In genomic region chr5:116358015-116358523, GRCh38 we compare ENCODE assay signal across 20 cellular contexts.
A peak's percentile ranks its signal among the peaks of the same experiment; 100 is the strongest.
DNase-seq lines count a peak whose midpoint lies in the region; ATAC-seq, FAIRE-seq and TF ChIP-seq lines count a peak whose summit lies in the region.
"Had no signal": no experiment of that assay in that cellular context is flagged by ENCODE, and none has a peak within 500 bp of the region (broad histone marks: within the 10 kb centered on the region; RNA-seq: fewer than 3 reads in every experiment).

No MANE protein-coding gene starts in this region.

- DNase-seq in GM12892 (ENCODE audit: insufficient read length) (no peak), GM12878 (ENCODE audit: low read depth, low spot score) (no peak), RWPE1 (ENCODE audit: low spot score) (no peak)
- DNase-seq: BE2C; CD4-positive, alpha-beta T cell; COR-L47; DMS79; NCI-H1417; NCI-H187; NCI-H446; NCI-H526; SHP77 had no signal

- no peak overlapping the region for H2AFZ ChIP-seq in GM12878 (ENCODE audit: control insufficient read depth, low read depth, low read length)
- H2AFZ ChIP-seq: GM23338 had no signal

- TF ChIP-seq POLR2A in GM12892 (IDR thresholded peaks at IDR 0.05; ENCODE audit: low read depth, low read length) = no peak
- TF ChIP-seq POLR2A in GM12878 (IDR thresholded peaks at IDR 0.05; ENCODE audit: low read depth, low read length) = no peak

- H3K36me3 ChIP-seq in BLaER1 (peaks cover 15% of the 10 kb centered on the region), GM12878 (ENCODE audit: control insufficient read depth in 2 of 2, insufficient read depth in 2 of 2, low read length in 1 of 2) (no peaks in the 10 kb centered on the region), neutrophil (no peaks in the 10 kb centered on the region)
- H3K36me3 ChIP-seq: BE2C, HAP-1 had no signal

- in situ Hi-C loops in GM12878 (cut with MboI) = no loop called here

- H3K4me1 ChIP-seq in BLaER1 = peaks cover 28% of the 10 kb centered on the region
- H3K4me1 ChIP-seq in GM12878 (ENCODE audit: control insufficient read depth, insufficient read depth, low read length) = peaks cover 30% of the 10 kb centered on the region
- peaks cover 52 to 55% of the 10 kb centered on the region in 2 experiments for H3K4me1 ChIP-seq in neutrophil (ENCODE audit: control insufficient read depth in 1 of 2, insufficient read depth in 1 of 2, low read depth in 1 of 2, low read length in 1 of 2)
- H3K4me1 ChIP-seq: A549, HAP-1 had no signal

- no peak for TF ChIP-seq RAD21 in GM12878 (IDR thresholded peaks at IDR 0.05; ENCODE audit: insufficient read depth, low read depth, low read length)

- no peaks in the 10 kb centered on the region for H3K27me3 ChIP-seq in BLaER1
- H3K27me3 ChIP-seq in GM12878 (replicated peaks in 1 of 2; ENCODE audit: control insufficient read depth in 2 of 2, insufficient read depth in 2 of 2, low read length in 1 of 2) = no peaks in the 10 kb centered on the region
- no peaks in the 10 kb centered on the region for H3K27me3 ChIP-seq in neutrophil
- H3K27me3 ChIP-seq: BE2C had no signal

- peak; percentile 21 for FAIRE-seq in GM12892 (lab: Jason Lieb, UNC)
- FAIRE-seq in GM12878 (lab: Jason Lieb, UNC) = no peak
- FAIRE-seq: A549 had no signal

- intact Hi-C loops in GM12878 (cut with micrococcal nuclease; ENCODE audit: unreplicated experiment) = loop anchor here (5.0 to 10.0 kb wide), 2 partner anchors 86 to 223 kb away; no protein-coding TSS in a partner anchor

- no TSS peak for BruUV-seq in GM12878 (replicated peaks; lab: Mats Ljungman, UMichigan)

- RAD21 ChIA-PET in GM12878 (lab: Charles Lee; ENCODE audit: unreplicated experiment) = interaction anchor here (0.7 to 5.9 kb wide), 28 partner anchors 8 to 407 kb away, joined by 3 to 229 read pairs (median 4); no protein-coding TSS in a partner anchor

- TF ChIP-seq CTCF in GM12878 (IDR thresholded peaks at IDR 0.05 in 2 of 3, conservative IDR thresholded peaks at IDR 0.05 in 1 of 3; ENCODE audit: control insufficient read depth in 2 of 3, extremely low read depth in 1 of 3, insufficient read depth in 1 of 3, low read depth in 3 of 3, low read length in 3 of 3) (no peak), neutrophil (IDR thresholded peaks at IDR 0.05) (no peak), RWPE1 (conservative IDR thresholded peaks at IDR 0.05; ENCODE audit: low read depth) (no peak)

- ATAC-seq in GM12878 = peak; percentile 14
- ATAC-seq in HG03469 (IDR thresholded peaks at IDR 0.05; ENCODE audit: unreplicated experiment) = no peak
- ATAC-seq in HG03439 (IDR thresholded peaks at IDR 0.05; ENCODE audit: unreplicated experiment) = no peak
- ATAC-seq: GM23338 had no signal

- H3K4me3 ChIP-seq in BLaER1 (no peak overlapping the region), GM12878 (no peak overlapping the region), neutrophil (ENCODE audit: low read depth in 1 of 2, low read length in 1 of 2) (no peak overlapping the region)
- H3K4me3 ChIP-seq: A549, GM23338, HAP-1, SK-N-MC had no signal

- POLR2A ChIA-PET in GM12878 (lab: Charles Lee) = interaction anchor here (0.7 to 4.4 kb wide), 10 partner anchors 11 to 409 kb away, joined by 3 to 98 read pairs (median 4); no protein-coding TSS in a partner anchor
- POLR2A ChIA-PET in RWPE1 (lab: Yijun Ruan, JAX; ENCODE audit: low non-redundant PET) = no interaction called here

- TF ChIP-seq EP300 in GM12878 (IDR thresholded peaks at IDR 0.05; ENCODE audit: borderline replicate concordance in 1 of 2, control insufficient read depth in 1 of 2, low read depth in 2 of 2, low read length in 2 of 2) = no peak

- peak overlapping the region; percentile 53 for H3K27ac ChIP-seq in BLaER1
- H3K27ac ChIP-seq in GM12878 (ENCODE audit: control insufficient read depth, insufficient read depth) = no peak overlapping the region
- H3K27ac ChIP-seq in neutrophil = peak overlapping the region; percentile 79
- no peak overlapping the region for H3K27ac ChIP-seq in RWPE1
- H3K27ac ChIP-seq: A549, SK-N-MC had no signal

- SMC1A ChIA-PET in GM12878 (lab: Charles Lee; ENCODE audit: uncharacterized antibody, unreplicated experiment) = interaction anchor here (0.9 to 6.1 kb wide), 29 partner anchors 11 to 780 kb away, joined by 3 to 307 read pairs (median 6); no protein-coding TSS in a partner anchor

- H3K79me2 ChIP-seq in GM12878 (ENCODE audit: control insufficient read depth, insufficient read depth, low read length) = no peaks in the 10 kb centered on the region

- H3K9ac ChIP-seq in BLaER1 (no peak overlapping the region), GM12878 (ENCODE audit: control insufficient read depth, insufficient read depth, low read length) (no peak overlapping the region)

- H3K9me3 ChIP-seq in BLaER1 (peaks cover 14% of the 10 kb centered on the region), GM12878 (replicated peaks; ENCODE audit: control insufficient read depth, insufficient read depth, low read length) (peaks cover 3% of the 10 kb centered on the region; the same call in 2 of the 3 replicates), neutrophil (no peaks in the 10 kb centered on the region)
- H3K9me3 ChIP-seq: BE2C, HAP-1 had no signal

- H4K20me1 ChIP-seq in BLaER1 (no peaks in the 10 kb centered on the region), GM12878 (ENCODE audit: control insufficient read depth, insufficient read depth) (no peaks in the 10 kb centered on the region)

- H3K4me2 ChIP-seq in BLaER1 (peak overlapping the region; percentile 69), GM12878 (ENCODE audit: control insufficient read depth, insufficient read depth) (peak overlapping the region; percentile 36; the same call in 1 of the 2 replicates)
- H3K4me2 ChIP-seq: A549, GM23338 had no signal

- CTCF ChIA-PET in GM12878 (lab: Yijun Ruan, JAX) (interaction anchor here (0.7 to 7.6 kb wide), 11 partner anchors 8 to 220 kb away, joined by 3 to 101 read pairs (median 4); no protein-coding TSS in a partner anchor), RWPE1 (lab: Yijun Ruan, JAX) (interaction anchor here (0.6 kb wide), 1 partner anchor 114 kb away, joined by 6 read pairs; no protein-coding TSS in a partner anchor)

TF ChIP-seq in GM12878, 131 proteins besides CTCF, POLR2A, EP300 and RAD21:
- TF ChIP-seq PBX3 (IDR thresholded peaks at IDR 0.05; ENCODE audit: insufficient replicate concordance, low read depth, low read length) (peak; percentile 36), NFIC (IDR thresholded peaks at IDR 0.05; ENCODE audit: low read depth, low read length) (no peak), ATF3 (IDR thresholded peaks at IDR 0.05; ENCODE audit: borderline replicate concordance, extremely low read depth, low read depth, low read length) (no peak), BMI1 (IDR thresholded peaks at IDR 0.05; ENCODE audit: borderline replicate concordance) (no peak), SUZ12 (IDR thresholded peaks at IDR 0.05; ENCODE audit: unreplicated experiment) (no peak), MLLT1 (IDR thresholded peaks at IDR 0.05) (no peak), SRF (IDR thresholded peaks at IDR 0.05; ENCODE audit: low read depth in 2 of 2, low read length in 2 of 2) (no peak)
- TF ChIP-seq, protein P1, sequence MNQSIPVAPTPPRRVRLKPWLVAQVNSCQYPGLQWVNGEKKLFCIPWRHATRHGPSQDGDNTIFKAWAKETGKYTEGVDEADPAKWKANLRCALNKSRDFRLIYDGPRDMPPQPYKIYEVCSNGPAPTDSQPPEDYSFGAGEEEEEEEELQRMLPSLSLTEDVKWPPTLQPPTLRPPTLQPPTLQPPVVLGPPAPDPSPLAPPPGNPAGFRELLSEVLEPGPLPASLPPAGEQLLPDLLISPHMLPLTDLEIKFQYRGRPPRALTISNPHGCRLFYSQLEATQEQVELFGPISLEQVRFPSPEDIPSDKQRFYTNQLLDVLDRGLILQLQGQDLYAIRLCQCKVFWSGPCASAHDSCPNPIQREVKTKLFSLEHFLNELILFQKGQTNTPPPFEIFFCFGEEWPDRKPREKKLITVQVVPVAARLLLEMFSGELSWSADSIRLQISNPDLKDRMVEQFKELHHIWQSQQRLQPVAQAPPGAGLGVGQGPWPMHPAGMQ (IDR thresholded peaks at IDR 0.05; ENCODE audit: borderline replicate concordance) = no peak
- TF ChIP-seq, protein P2, sequence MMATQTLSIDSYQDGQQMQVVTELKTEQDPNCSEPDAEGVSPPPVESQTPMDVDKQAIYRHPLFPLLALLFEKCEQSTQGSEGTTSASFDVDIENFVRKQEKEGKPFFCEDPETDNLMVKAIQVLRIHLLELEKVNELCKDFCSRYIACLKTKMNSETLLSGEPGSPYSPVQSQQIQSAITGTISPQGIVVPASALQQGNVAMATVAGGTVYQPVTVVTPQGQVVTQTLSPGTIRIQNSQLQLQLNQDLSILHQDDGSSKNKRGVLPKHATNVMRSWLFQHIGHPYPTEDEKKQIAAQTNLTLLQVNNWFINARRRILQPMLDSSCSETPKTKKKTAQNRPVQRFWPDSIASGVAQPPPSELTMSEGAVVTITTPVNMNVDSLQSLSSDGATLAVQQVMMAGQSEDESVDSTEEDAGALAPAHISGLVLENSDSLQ (IDR thresholded peaks at IDR 0.05) = peak; percentile 58

Comparison
In these comparisons a context has a peak if more than half of its experiments do, and no peak if none do; other contexts are left out.
1. H3K27ac ChIP-seq: peak in BLaER1 (single experiment) and neutrophil (single experiment); none in GM12878 (single experiment) and RWPE1 (single experiment).